In genomic region chrX:56766554-56767412, GRCh38 we compare ENCODE assay signal across 11 cellular contexts. TPM values are rescaled to one million over a fixed set of nuclear protein-coding genes. Genes with fewer than 3 reads are reported as not detected.
DNase-seq lines count a peak whose midpoint lies in the region; ATAC-seq and TF ChIP-seq lines count a peak whose summit lies in the region.
"Had no signal": no experiment of that assay in that cellular context is flagged by ENCODE, and none has a peak within 500 bp of the region (broad histone marks: within the 10 kb centered on the region; RNA-seq: fewer than 3 reads in every experiment).

No MANE protein-coding gene starts in this region.

- no peak for TF ChIP-seq CTCF in CD8-positive, alpha-beta T cell (IDR thresholded peaks at IDR 0.05)
- TF ChIP-seq CTCF in MM.1S (IDR thresholded peaks at IDR 0.05; ENCODE audit: low read length) (no peak), coronary artery (IDR thresholded peaks at IDR 0.05) (no peak), osteoblast (IDR thresholded peaks at IDR 0.05; ENCODE audit: extremely low read depth, low read depth, low read length) (no peak)

- H3K9me3 Mint-ChIP-seq in CD8-positive, alpha-beta T cell = no peaks in the 10 kb centered on the region

- H2AFZ ChIP-seq in MM.1S (ENCODE audit: low read length) = peak overlapping the region; percentile 73; the same call in 1 of the 2 replicates
- H2AFZ ChIP-seq in osteoblast (ENCODE audit: low read length) = peak overlapping the region; percentile 74
- H2AFZ ChIP-seq: parathyroid adenoma had no signal

- H3K9me2 ChIP-seq in MM.1S (replicated peaks; ENCODE audit: insufficient read depth, low read length) = no peaks in the 10 kb centered on the region

- H3K4me3 Mint-ChIP-seq in CD8-positive, alpha-beta T cell = no peak overlapping the region

- H3K27me3 Mint-ChIP-seq in CD8-positive, alpha-beta T cell (ENCODE audit: low read depth) = no peaks in the 10 kb centered on the region

- no peaks in the 10 kb centered on the region for H3K27me3 ChIP-seq in CD8-positive, alpha-beta T cell (ENCODE audit: insufficient read depth, low read length)
- H3K27me3 ChIP-seq in MM.1S (replicated peaks; ENCODE audit: insufficient read depth, low read length) (no peaks in the 10 kb centered on the region), osteoblast (ENCODE audit: insufficient read depth, low read length) (no peaks in the 10 kb centered on the region)
- H3K27me3 ChIP-seq: upper lobe of left lung had no signal

- CTCF ChIA-PET in CD8-positive, alpha-beta T cell (lab: Charles Lee) = no interaction called here

- peak in 1 of 7 experiments; percentile 58 for DNase-seq in CD8-positive, alpha-beta T cell
- peak; percentile 24 for DNase-seq in MM.1S
- DNase-seq in coronary artery (ENCODE audit: low spot score) = peak; percentile 72
- peak; percentile 91 for DNase-seq in osteoblast (ENCODE audit: insufficient read length, low spot score, missing footprints)
- no peak for DNase-seq in inferior parietal cortex (ENCODE audit: extremely low spot score)
- DNase-seq in NCI-H1694 (lab: John Stamatoyannopoulos, UW) = no peak
- no peak for DNase-seq in activated CD4-positive, CD25-positive, alpha-beta regulatory T cell (lab: John Stamatoyannopoulos, UW)
- DNase-seq: NCI-H1436 treated with DMSO at 0.1 percent for 48 hours had no signal

- H3K4me3 ChIP-seq in CD8-positive, alpha-beta T cell (ENCODE audit: low read depth, low read length) = no peak overlapping the region
- H3K4me3 ChIP-seq in MM.1S (ENCODE audit: low read length) (peak overlapping the region; percentile 52), coronary artery (peak overlapping the region; percentile 74), osteoblast (ENCODE audit: insufficient read depth, low read length) (peak overlapping the region; percentile 68)

- H3K9ac ChIP-seq in MM.1S (ENCODE audit: low read length) = peak overlapping the region; percentile 86
- H3K9ac ChIP-seq: parathyroid adenoma had no signal

- peak overlapping the region; percentile 86 for H3K4me2 ChIP-seq in MM.1S (ENCODE audit: low read depth, low read length)
- peak overlapping the region; percentile 79 for H3K4me2 ChIP-seq in osteoblast (ENCODE audit: insufficient read depth, low read length)

- H3K36me3 Mint-ChIP-seq in CD8-positive, alpha-beta T cell = peaks cover 5% of the 10 kb centered on the region

- H3K36me3 ChIP-seq in CD8-positive, alpha-beta T cell (ENCODE audit: insufficient read depth, low read length) = no peaks in the 10 kb centered on the region
- H3K36me3 ChIP-seq in MM.1S (replicated peaks; ENCODE audit: insufficient read depth, low read length) (no peaks in the 10 kb centered on the region), osteoblast (ENCODE audit: insufficient read depth, low read length) (no peaks in the 10 kb centered on the region)
- H3K36me3 ChIP-seq: upper lobe of left lung had no signal

- H3F3A ChIP-seq in MM.1S (ENCODE audit: insufficient read depth, low read length) = peaks cover 30% of the 10 kb centered on the region

- POLR2A ChIA-PET in CD8-positive, alpha-beta T cell (lab: Charles Lee) = interaction anchor here (1.3 kb wide), 1 partner anchor 208 kb away, joined by 3 read pairs; no protein-coding TSS in a partner anchor

- H3K4me1 Mint-ChIP-seq in CD8-positive, alpha-beta T cell (ENCODE audit: low read depth) = peaks cover 38% of the 10 kb centered on the region

- H3K79me2 ChIP-seq in MM.1S (ENCODE audit: low read length) = peaks cover 23% of the 10 kb centered on the region
- no peaks in the 10 kb centered on the region for H3K79me2 ChIP-seq in osteoblast (ENCODE audit: insufficient read depth, low read length)
- H3K79me2 ChIP-seq: parathyroid adenoma had no signal

- no peak for ATAC-seq in CD8-positive, alpha-beta T cell
- no peak for ATAC-seq in HG02623 (IDR thresholded peaks at IDR 0.05; ENCODE audit: unreplicated experiment)

- no peak overlapping the region for H3K27ac ChIP-seq in CD8-positive, alpha-beta T cell (ENCODE audit: low read depth, low read length)
- peak overlapping the region; percentile 90; the same call in 1 of the 2 replicates for H3K27ac ChIP-seq in MM.1S (ENCODE audit: low read length)
- H3K27ac ChIP-seq in coronary artery = peak overlapping the region; percentile 56 to 64
- peak overlapping the region; percentile 20 for H3K27ac ChIP-seq in osteoblast (ENCODE audit: low read depth, low read length)
- H3K27ac ChIP-seq: parathyroid adenoma had no signal

- H3K4me1 ChIP-seq in CD8-positive, alpha-beta T cell (ENCODE audit: insufficient read depth, low read length) = peaks cover 37% of the 10 kb centered on the region
- H3K4me1 ChIP-seq in MM.1S (ENCODE audit: low read length) (peaks cover 29% of the 10 kb centered on the region), osteoblast (ENCODE audit: insufficient read depth, low read length) (peaks cover 21% of the 10 kb centered on the region)
- H3K4me1 ChIP-seq: parathyroid adenoma had no signal

- peak overlapping the region; percentile 91 for H3K27ac Mint-ChIP-seq in CD8-positive, alpha-beta T cell

- H3K9me3 ChIP-seq in CD8-positive, alpha-beta T cell (ENCODE audit: low read length) = no peaks in the 10 kb centered on the region
- H3K9me3 ChIP-seq in MM.1S (replicated peaks; ENCODE audit: insufficient read depth, low read length) (no peaks in the 10 kb centered on the region), osteoblast (ENCODE audit: low read depth, low read length) (no peaks in the 10 kb centered on the region)
- H3K9me3 ChIP-seq: upper lobe of left lung had no signal

- intact Hi-C loops in CD8-positive, alpha-beta T cell (cut with DNase I, micrococcal nuclease) = no loop called here

- H4K20me1 ChIP-seq in MM.1S (ENCODE audit: insufficient read depth, low read length) (no peaks in the 10 kb centered on the region), osteoblast (ENCODE audit: insufficient read depth, low read length) (peaks cover 3% of the 10 kb centered on the region)

RNA-seq across cellular contexts. Expression of gene NBDY, which starts 37.7 kb away (rescaled TPM):
- total RNA-seq in CD8-positive, alpha-beta T cell = 10 to 100 TPM; 20.6 to 22.5 TPM
- total RNA-seq in osteoblast = 6.5 and 9.0 TPM in 2 replicates

Comparison
In these comparisons a context has a peak if more than half of its experiments do, and no peak if none do; other contexts are left out.
1. DNase-seq: peak in MM.1S (single experiment), coronary artery (single experiment) and osteoblast (single experiment); none in inferior parietal cortex (single experiment), NCI-H1694 (single experiment) and activated CD4-positive, CD25-positive, alpha-beta regulatory T cell (0 of 4).